ENCODE assay signal across 8 cellular contexts in genomic region chr16:11328172-11329079, GRCh38. TPM values are rescaled to one million over a fixed set of nuclear protein-coding genes. Genes with fewer than 3 reads are reported as not detected.
DNase-seq lines count a peak whose midpoint lies in the region; ATAC-seq and TF ChIP-seq lines count a peak whose summit lies in the region.

No MANE protein-coding gene starts in this region.

- no peaks in the 10 kb centered on the region for H3K27me3 Mint-ChIP-seq in CD8-positive, alpha-beta T cell (ENCODE audit: low read depth)

- H3K36me3 Mint-ChIP-seq in CD8-positive, alpha-beta T cell: no peaks in the 10 kb centered on the region

- WGBS in SK-N-SH (ENCODE audit: low lambda C conversion rate): 32% methylated on average over 12 of the region's 12 CpGs

- peaks cover 14% of the 10 kb centered on the region for H3F3A ChIP-seq in SK-N-SH (replicated peaks; ENCODE audit: insufficient read depth)

- H3K4me3 ChIP-seq in CD8-positive, alpha-beta T cell (ENCODE audit: low read depth, low read length): no peak overlapping the region
- H3K4me3 ChIP-seq in SK-N-SH (ENCODE audit: low read depth in 2 of 2, low read length in 1 of 2): peak overlapping the region; percentile 1 to 20; a peak in 2 of 4 replicates
- peak overlapping the region; percentile 6 for H3K4me3 ChIP-seq in astrocyte of the cerebellum (ENCODE audit: low read depth, low read length)

- no peaks in the 10 kb centered on the region for H3K9me2 ChIP-seq in SK-N-SH

- H3K9me3 Mint-ChIP-seq in CD8-positive, alpha-beta T cell: no peaks in the 10 kb centered on the region

- TF ChIP-seq EP300 in SK-N-SH (IDR thresholded peaks at IDR 0.05; ENCODE audit: borderline replicate concordance in 1 of 2, low read depth in 1 of 2, low read length in 1 of 2): peak in 1 of 2 experiments; percentile 80; a peak in 1 of 4 replicates

- H3K4me1 ChIP-seq in CD8-positive, alpha-beta T cell (ENCODE audit: insufficient read depth, low read length): peaks cover 17% of the 10 kb centered on the region
- H3K4me1 ChIP-seq in SK-N-SH (ENCODE audit: control insufficient read depth in 1 of 2, insufficient read depth in 2 of 2, low read depth in 1 of 2, low read length in 1 of 2): peaks cover 0 to 18% of the 10 kb centered on the region in 2 experiments; a peak in 3 of 4 replicates

- no peaks in the 10 kb centered on the region for H3K79me2 ChIP-seq in SK-N-SH (ENCODE audit: insufficient read depth)

- intact Hi-C loops in CD8-positive, alpha-beta T cell (cut with DNase I, micrococcal nuclease): loop anchor here (1.0 to 5.0 kb wide), 3 partner anchors 16 to 34 kb away; partner anchors contain the start of gene RMI2 (in 1 of the 2)

- TF ChIP-seq RAD21 in SK-N-SH (IDR thresholded peaks at IDR 0.05; ENCODE audit: low read length): no peak

- POLR2A ChIA-PET in CD8-positive, alpha-beta T cell (lab: Charles Lee): interaction anchor here (2.5 kb wide), 1 partner anchor 73 kb away, joined by 8 read pairs; the partner anchor contains the start of gene SOCS1
- POLR2A ChIA-PET in SK-N-SH (lab: Yijun Ruan, JAX): no interaction called here

- H3K4me2 ChIP-seq in SK-N-SH: peak overlapping the region; percentile 88

- H3K9me3 ChIP-seq in CD8-positive, alpha-beta T cell (ENCODE audit: low read length): no peaks in the 10 kb centered on the region
- H3K9me3 ChIP-seq in SK-N-SH: no peaks in the 10 kb centered on the region

- in situ Hi-C loops in astrocyte of the cerebellum (cut with HindIII; ENCODE audit: low sequenced_read_pairs): no loop called here

- peak overlapping the region; percentile 9; the same call in 1 of the 2 replicates for H3K9ac ChIP-seq in SK-N-SH

- H3K27ac ChIP-seq in CD8-positive, alpha-beta T cell (ENCODE audit: low read depth, low read length): no peak overlapping the region
- peak overlapping the region; percentile 65 to 70 for H3K27ac ChIP-seq in SK-N-SH (ENCODE audit: low read depth in 2 of 2, low read length in 1 of 2)

- peaks cover 26% of the 10 kb centered on the region for H3K4me1 Mint-ChIP-seq in CD8-positive, alpha-beta T cell (ENCODE audit: low read depth)

- no peaks in the 10 kb centered on the region for H3K36me3 ChIP-seq in CD8-positive, alpha-beta T cell (ENCODE audit: insufficient read depth, low read length)
- H3K36me3 ChIP-seq in SK-N-SH (replicated peaks in 1 of 2; ENCODE audit: control insufficient read depth in 1 of 2, insufficient read depth in 2 of 2, low read length in 1 of 2): no peaks in the 10 kb centered on the region

- H3K4me3 Mint-ChIP-seq in CD8-positive, alpha-beta T cell: peak overlapping the region; percentile 63

- DNase-seq in CD8-positive, alpha-beta T cell: peak; percentile 12 to 71 (median 48)
- DNase-seq in SK-N-SH (no peak), astrocyte of the cerebellum (ENCODE audit: low read depth) (peak; percentile 89), iPS-NIHi7 (ENCODE audit: extremely low spot score) (peak; percentile 88), NCI-H524 treated with DMSO at 0.1 percent for 48 hours (lab: John Stamatoyannopoulos, UW) (no peak)
- peak; percentile 57 for DNase-seq in stimulated activated CD4-positive, alpha-beta T cell treated with anti-CD3 and anti-CD28 coated beads, Interleukin-4, amount 100 ng/mL, for 24 hours

- peak overlapping the region; percentile 66 for H3K27ac Mint-ChIP-seq in CD8-positive, alpha-beta T cell

- CTCF ChIA-PET in CD8-positive, alpha-beta T cell (lab: Charles Lee): interaction anchor here (0.7 to 1.5 kb wide), 2 partner anchors 26 to 28 kb away, joined by 3 to 5 read pairs; no protein-coding TSS in a partner anchor
- CTCF ChIA-PET in SK-N-SH (lab: Yijun Ruan, JAX): interaction anchor here (0.9 kb wide), 1 partner anchor 73 kb away, joined by 3 read pairs; the partner anchor contains the start of gene SOCS1

- no peaks in the 10 kb centered on the region for H3K27me3 ChIP-seq in CD8-positive, alpha-beta T cell (ENCODE audit: insufficient read depth, low read length)
- H3K27me3 ChIP-seq in SK-N-SH (ENCODE audit: insufficient read depth): no peaks in the 10 kb centered on the region

- ATAC-seq in CD8-positive, alpha-beta T cell: peak; percentile 83
- ATAC-seq in GM19395 (IDR thresholded peaks at IDR 0.05; ENCODE audit: unreplicated experiment) (peak; percentile 76), HG03432 (IDR thresholded peaks at IDR 0.05; ENCODE audit: unreplicated experiment) (peak; percentile 76)

- no peak for TF ChIP-seq CTCF in CD8-positive, alpha-beta T cell (IDR thresholded peaks at IDR 0.05)
- TF ChIP-seq CTCF in SK-N-SH (IDR thresholded peaks at IDR 0.05): peak; percentile 34; the same call in 1 of the 2 replicates
- TF ChIP-seq CTCF in astrocyte of the cerebellum (IDR thresholded peaks at IDR 0.05; ENCODE audit: low read depth, low read length, missing control alignments): no peak

- H4K20me1 ChIP-seq in SK-N-SH (ENCODE audit: insufficient read depth): no peaks in the 10 kb centered on the region

- peak overlapping the region; percentile 59; the same call in 1 of the 2 replicates for H2AFZ ChIP-seq in SK-N-SH (ENCODE audit: low read depth)

TF ChIP-seq in SK-N-SH, 30 proteins besides CTCF, POLR2A, EP300 and RAD21 (continues in another document):
- TF ChIP-seq USF1 (IDR thresholded peaks at IDR 0.05; ENCODE audit: borderline replicate concordance, low read depth): no peak
- peak; percentile 99 for TF ChIP-seq TCF12 (IDR thresholded peaks at IDR 0.05)
- peak; percentile 23; the same call in 1 of the 2 replicates for TF ChIP-seq MAX (IDR thresholded peaks at IDR 0.05; ENCODE audit: low read depth)
- no peak for TF ChIP-seq GABPA (IDR thresholded peaks at IDR 0.05; ENCODE audit: low read depth)
- no peak for TF ChIP-seq RCOR1 (IDR thresholded peaks at IDR 0.05; ENCODE audit: low read length)
- 0 out of 2 replicates have a peak, but pooled peaks have one; percentile 40 for TF ChIP-seq FOXM1 (IDR thresholded peaks at IDR 0.05; ENCODE audit: low read depth)
- no peak for TF ChIP-seq MEF2A (IDR thresholded peaks at IDR 0.05; ENCODE audit: borderline replicate concordance, low read depth)
- no peak for TF ChIP-seq RFX5 (IDR thresholded peaks at IDR 0.05; ENCODE audit: low read length)
- TF ChIP-seq ZBTB33 (IDR thresholded peaks at IDR 0.05; ENCODE audit: borderline replicate concordance, low read depth): no peak
- TF ChIP-seq ELF1 (IDR thresholded peaks at IDR 0.05): no peak
- TF ChIP-seq EZH2phosphoT487 (IDR thresholded peaks at IDR 0.05; ENCODE audit: borderline replicate concordance, low read depth): no peak
- peak; percentile 92 for TF ChIP-seq JUND (IDR thresholded peaks at IDR 0.05)
- TF ChIP-seq FOSL2 (IDR thresholded peaks at IDR 0.05; ENCODE audit: borderline replicate concordance, low read depth): peak; percentile 94
- TF ChIP-seq SIN3A (IDR thresholded peaks at IDR 0.05; ENCODE audit: borderline replicate concordance, low read depth, low read length): peak; percentile 73; the same call in 1 of the 2 replicates
- TF ChIP-seq YY1 (IDR thresholded peaks at IDR 0.05; ENCODE audit: low read depth): no peak
- peak; percentile 81 for TF ChIP-seq TEAD4 (IDR thresholded peaks at IDR 0.05; ENCODE audit: borderline replicate concordance, insufficient read depth)
- peak; percentile 85; the same call in 1 of the 2 replicates for TF ChIP-seq RXRA (IDR thresholded peaks at IDR 0.05; ENCODE audit: borderline replicate concordance, low read depth)
- no peak for TF ChIP-seq NRF1 (IDR thresholded peaks at IDR 0.05; ENCODE audit: low read depth, low read length)

RNA-seq across cellular contexts. Expression of gene RMI2, which starts 16.8 kb away (rescaled TPM):
- under 1 TPM; 0.69 to 0.73 TPM for total RNA-seq in CD8-positive, alpha-beta T cell
- 5.6 and 8.5 TPM in 2 replicates for polyA plus RNA-seq in SK-N-SH (2012; rRNA removed)
- polyA plus RNA-seq in SK-N-SH (2012; cell fraction: cytosol; rRNA removed): 11.5 and 13.0 TPM in 2 replicates
- 4.5 and 5.8 TPM in 2 replicates for polyA plus RNA-seq in SK-N-SH (2012; cell fraction: nucleus; rRNA removed)

RNA-seq across cellular contexts. Expression of gene PRM1, which starts 47.3 kb away (rescaled TPM):
- total RNA-seq in CD8-positive, alpha-beta T cell: not detected
- not detected in 2 replicates for polyA plus RNA-seq in SK-N-SH (2012; rRNA removed)
- not detected in 2 replicates for polyA plus RNA-seq in SK-N-SH (2012; cell fraction: cytosol; rRNA removed)
- polyA plus RNA-seq in SK-N-SH (2012; cell fraction: nucleus; rRNA removed): not detected in 2 replicates

RNA-seq across cellular contexts. Expression of gene PRM2, which starts 52.1 kb away (rescaled TPM):
- not detected for total RNA-seq in CD8-positive, alpha-beta T cell
- polyA plus RNA-seq in SK-N-SH (2012; rRNA removed): not detected in 2 replicates
- not detected in 2 replicates for polyA plus RNA-seq in SK-N-SH (2012; cell fraction: cytosol; rRNA removed)
- not detected in 2 replicates for polyA plus RNA-seq in SK-N-SH (2012; cell fraction: nucleus; rRNA removed)

RNA-seq across cellular contexts. Expression of gene PRM3, which starts 55.0 kb away (rescaled TPM):
- total RNA-seq in CD8-positive, alpha-beta T cell: not detected
- polyA plus RNA-seq in SK-N-SH (2012; rRNA removed): not detected in 2 replicates
- polyA plus RNA-seq in SK-N-SH (2012; cell fraction: cytosol; rRNA removed): not detected in 2 replicates
- polyA plus RNA-seq in SK-N-SH (2012; cell fraction: nucleus; rRNA removed): not detected in 2 replicates

RNA-seq across cellular contexts. Expression of gene TNP2, which starts 59.3 kb away (rescaled TPM):
- total RNA-seq in CD8-positive, alpha-beta T cell: not detected
- not detected in 2 replicates for polyA plus RNA-seq in SK-N-SH (2012; rRNA removed)
- polyA plus RNA-seq in SK-N-SH (2012; cell fraction: cytosol; rRNA removed): not detected in 2 replicates
- polyA plus RNA-seq in SK-N-SH (2012; cell fraction: nucleus; rRNA removed): not detected in 2 replicates

Comparison
In these comparisons a context has a peak if more than half of its experiments do, and no peak if none do; other contexts are left out.
1. DNase-seq: peak in CD8-positive, alpha-beta T cell (7 of 7), astrocyte of the cerebellum (single experiment), iPS-NIHi7 (single experiment) and stimulated activated CD4-positive, alpha-beta T cell treated with anti-CD3 and anti-CD28 coated beads, Interleukin-4, amount 100 ng/mL, for 24 hours (single experiment); none in SK-N-SH (single experiment) and NCI-H524 treated with DMSO at 0.1 percent for 48 hours (single experiment).
2. Peak in every context shown above with its lines, with median percentiles within 50 percentile points of each other: ATAC-seq.